In genomic region chr22:44019846-44020245, GRCh38 we compare ENCODE assay signal across 23 cellular contexts.
"Had no signal": no experiment of that assay in that cellular context is flagged by ENCODE, and none has a peak within 500 bp of the region (broad histone marks: within the 10 kb centered on the region; RNA-seq: fewer than 3 reads in every experiment).

No MANE protein-coding gene starts in this region.

- H3K27ac ChIP-seq: adrenal gland, body of pancreas, coronary artery, foreskin keratinocyte, sigmoid colon, tibial nerve, WERI-Rb-1 had no signal

- ATAC-seq: activated CD4-positive, CD25-positive, alpha-beta regulatory T cell treated with anti-CD3 and anti-CD28 coated beads, Interleukin-2, amount 50 U/mL, for 24 hours; body of pancreas; effector memory CD8-positive, alpha-beta T cell; foreskin keratinocyte; naive thymus-derived CD4-positive, alpha-beta T cell had no signal

- H3K4me3 ChIP-seq: adrenal gland, body of pancreas, coronary artery, sigmoid colon, tibial nerve had no signal

- H3K9me3 ChIP-seq: adrenal gland, body of pancreas, sigmoid colon, tibial nerve had no signal

- H3K27me3 ChIP-seq: adrenal gland, body of pancreas had no signal

- DNase-seq: activated CD4-positive, alpha-beta T cell treated with anti-CD3 and anti-CD28 coated beads for 48 hours; activated CD4-positive, alpha-beta T cell treated with anti-CD3 and anti-CD28 coated beads, Interleukin-2, amount 50 U/mL, for 48 hours; activated CD8-positive, alpha-beta memory T cell treated with anti-CD3 and anti-CD28 coated beads, Interleukin-2, amount 50 U/mL, for 4 hours; activated effector memory CD4-positive, alpha-beta T cell treated with anti-CD3 and anti-CD28 coated beads, Interleukin-2, amount 50 U/mL, for 16 hours; activated naive CD4-positive, alpha-beta T cell treated with anti-CD3 and anti-CD28 coated beads for 36 hours; activated naive CD8-positive, alpha-beta T cell treated with anti-CD3 and anti-CD28 coated beads for 36 hours; activated T-cell treated with anti-CD3 and anti-CD28 coated beads, Interleukin-2, amount 50 U/mL, for 1 hour; adrenal gland; body of pancreas; cerebellar nuclear complex; effector memory CD8-positive, alpha-beta T cell; foreskin keratinocyte; midbrain; naive thymus-derived CD4-positive, alpha-beta T cell; sigmoid colon; small intestine; stimulated activated CD4-positive, alpha-beta T cell treated with anti-CD3 and anti-CD28 coated beads, Interleukin-4, amount 100 ng/mL, for 24 hours; stimulated activated CD8-positive, alpha-beta memory T cell treated with anti-CD3 and anti-CD28 coated beads, Interleukin-4, amount 100 ng/mL, for 48 hours; stimulated activated naive CD4-positive, alpha-beta T cell treated with Interleukin-2 at 50 U/mL for 16 hours; WERI-Rb-1 had no signal

- H3K36me3 ChIP-seq: adrenal gland, sigmoid colon, tibial nerve, WERI-Rb-1 had no signal
